11 cellular contexts compared by ENCODE assay signal in genomic region chr6:27296106-27296783, GRCh38. TPM values are rescaled to one million over a fixed set of nuclear protein-coding genes. Genes with fewer than 3 reads are reported as not detected.
DNase-seq lines count a peak whose midpoint lies in the region; ATAC-seq and TF ChIP-seq lines count a peak whose summit lies in the region.
"Had no signal": no experiment of that assay in that cellular context is flagged by ENCODE, and none has a peak within 500 bp of the region (broad histone marks: within the 10 kb centered on the region; RNA-seq: fewer than 3 reads in every experiment).

No MANE protein-coding gene starts in this region.

- H3K27me3 ChIP-seq in cardiac muscle cell (peaks cover 77% of the 10 kb centered on the region), heart left ventricle (peaks cover 33 to 100% (median 90%) of the 10 kb centered on the region in 9 donors)

- H3K9me3 ChIP-seq in cardiac muscle cell (ENCODE audit: low read depth) (no peaks in the 10 kb centered on the region), heart left ventricle (peaks cover 0 to 24% (median 0%) of the 10 kb centered on the region in 12 donors)
- H3K9me3 ChIP-seq: lower lobe of right lung had no signal

- DNase-seq in cardiac muscle cell (ENCODE audit: low read depth in 1 of 2, low spot score in 1 of 2) (peak; percentile 65 to 73), heart left ventricle (no peak), glomerular visceral epithelial cell (ENCODE audit: extremely low spot score) (peak; percentile 72)
- DNase-seq: DMS153, lower lobe of right lung, NCI-H2029 had no signal

- H3K4me3 ChIP-seq in cardiac muscle cell (peak overlapping the region; percentile 51), heart left ventricle (no peak overlapping the region)
- H3K4me3 ChIP-seq: lower lobe of right lung had no signal

- ATAC-seq in heart left ventricle (no peak), SK-N-SH treated with all-trans-retinoic acid at 6 μM for 48 hours (peak; percentile 63), HG03354 (IDR thresholded peaks at IDR 0.05; ENCODE audit: poor library complexity, severe bottlenecking, unreplicated experiment) (no peak), HG03469 (IDR thresholded peaks at IDR 0.05; ENCODE audit: unreplicated experiment) (no peak), HG03025 (IDR thresholded peaks at IDR 0.05; ENCODE audit: low FRiP score, unreplicated experiment) (no peak), HG02623 (IDR thresholded peaks at IDR 0.05; ENCODE audit: unreplicated experiment) (no peak)
- ATAC-seq: lower lobe of right lung had no signal

- no peak overlapping the region for H3K27ac ChIP-seq in cardiac muscle cell
- no peak overlapping the region for H3K27ac ChIP-seq in heart left ventricle
- H3K27ac ChIP-seq: lower lobe of right lung had no signal

- no peaks in the 10 kb centered on the region for H3K36me3 ChIP-seq in cardiac muscle cell
- H3K36me3 ChIP-seq in heart left ventricle: no peaks in the 10 kb centered on the region
- H3K36me3 ChIP-seq: lower lobe of right lung had no signal

- 2 to 3% (median 2%) methylated on average over 27 of the region's 27 CpGs for WGBS in heart left ventricle, 4 donors

- intact Hi-C loops in heart left ventricle (cut with DNase I): no loop called here

- H3K4me1 ChIP-seq in cardiac muscle cell (ENCODE audit: low read depth): peaks cover 3% of the 10 kb centered on the region
- H3K4me1 ChIP-seq in heart left ventricle: peaks cover 0 to 4% (median 0%) of the 10 kb centered on the region in 12 donors
- H3K4me1 ChIP-seq: lower lobe of right lung had no signal

- no peak for TF ChIP-seq POLR2A in heart left ventricle (IDR thresholded peaks at IDR 0.05)

- TF ChIP-seq CTCF in cardiac muscle cell (IDR thresholded peaks at IDR 0.05; ENCODE audit: low read depth, low read length) (no peak), heart left ventricle (IDR thresholded peaks at IDR 0.05) (no peak)

TF ChIP-seq in SK-N-SH treated with all-trans-retinoic acid at 6 μM for 48 hours, 23 proteins besides CTCF, POLR2A, EP300 and RAD21:
- TF ChIP-seq, protein P1, sequence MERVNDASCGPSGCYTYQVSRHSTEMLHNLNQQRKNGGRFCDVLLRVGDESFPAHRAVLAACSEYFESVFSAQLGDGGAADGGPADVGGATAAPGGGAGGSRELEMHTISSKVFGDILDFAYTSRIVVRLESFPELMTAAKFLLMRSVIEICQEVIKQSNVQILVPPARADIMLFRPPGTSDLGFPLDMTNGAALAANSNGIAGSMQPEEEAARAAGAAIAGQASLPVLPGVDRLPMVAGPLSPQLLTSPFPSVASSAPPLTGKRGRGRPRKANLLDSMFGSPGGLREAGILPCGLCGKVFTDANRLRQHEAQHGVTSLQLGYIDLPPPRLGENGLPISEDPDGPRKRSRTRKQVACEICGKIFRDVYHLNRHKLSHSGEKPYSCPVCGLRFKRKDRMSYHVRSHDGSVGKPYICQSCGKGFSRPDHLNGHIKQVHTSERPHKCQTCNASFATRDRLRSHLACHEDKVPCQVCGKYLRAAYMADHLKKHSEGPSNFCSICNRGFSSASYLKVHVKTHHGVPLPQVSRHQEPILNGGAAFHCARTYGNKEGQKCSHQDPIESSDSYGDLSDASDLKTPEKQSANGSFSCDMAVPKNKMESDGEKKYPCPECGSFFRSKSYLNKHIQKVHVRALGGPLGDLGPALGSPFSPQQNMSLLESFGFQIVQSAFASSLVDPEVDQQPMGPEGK (CRISPR knock-in tag; IDR thresholded peaks at IDR 0.05; ENCODE audit: borderline replicate concordance): no peak
- TF ChIP-seq OSR1 (CRISPR knock-in tag; IDR thresholded peaks at IDR 0.05): no peak
- no peak for TF ChIP-seq ZNF565 (CRISPR knock-in tag; conservative IDR thresholded peaks at IDR 0.05; ENCODE audit: low read depth)
- TF ChIP-seq ZNF70 (CRISPR knock-in tag; IDR thresholded peaks at IDR 0.05): no peak
- TF ChIP-seq ZNF8 (CRISPR knock-in tag; IDR thresholded peaks at IDR 0.05): no peak
- TF ChIP-seq ZFP30 (CRISPR knock-in tag; IDR thresholded peaks at IDR 0.05): no peak
- no peak for TF ChIP-seq ZFP3 (CRISPR knock-in tag; IDR thresholded peaks at IDR 0.05)
- TF ChIP-seq BACH2 (CRISPR knock-in tag; IDR thresholded peaks at IDR 0.05; ENCODE audit: borderline replicate concordance): no peak
- no peak for TF ChIP-seq ESRRG (CRISPR knock-in tag; IDR thresholded peaks at IDR 0.05)
- TF ChIP-seq GLIS3 (CRISPR knock-in tag; IDR thresholded peaks at IDR 0.05): no peak
- TF ChIP-seq TOX (CRISPR knock-in tag; IDR thresholded peaks at IDR 0.05; ENCODE audit: borderline replicate concordance): no peak
- TF ChIP-seq, protein P2, sequence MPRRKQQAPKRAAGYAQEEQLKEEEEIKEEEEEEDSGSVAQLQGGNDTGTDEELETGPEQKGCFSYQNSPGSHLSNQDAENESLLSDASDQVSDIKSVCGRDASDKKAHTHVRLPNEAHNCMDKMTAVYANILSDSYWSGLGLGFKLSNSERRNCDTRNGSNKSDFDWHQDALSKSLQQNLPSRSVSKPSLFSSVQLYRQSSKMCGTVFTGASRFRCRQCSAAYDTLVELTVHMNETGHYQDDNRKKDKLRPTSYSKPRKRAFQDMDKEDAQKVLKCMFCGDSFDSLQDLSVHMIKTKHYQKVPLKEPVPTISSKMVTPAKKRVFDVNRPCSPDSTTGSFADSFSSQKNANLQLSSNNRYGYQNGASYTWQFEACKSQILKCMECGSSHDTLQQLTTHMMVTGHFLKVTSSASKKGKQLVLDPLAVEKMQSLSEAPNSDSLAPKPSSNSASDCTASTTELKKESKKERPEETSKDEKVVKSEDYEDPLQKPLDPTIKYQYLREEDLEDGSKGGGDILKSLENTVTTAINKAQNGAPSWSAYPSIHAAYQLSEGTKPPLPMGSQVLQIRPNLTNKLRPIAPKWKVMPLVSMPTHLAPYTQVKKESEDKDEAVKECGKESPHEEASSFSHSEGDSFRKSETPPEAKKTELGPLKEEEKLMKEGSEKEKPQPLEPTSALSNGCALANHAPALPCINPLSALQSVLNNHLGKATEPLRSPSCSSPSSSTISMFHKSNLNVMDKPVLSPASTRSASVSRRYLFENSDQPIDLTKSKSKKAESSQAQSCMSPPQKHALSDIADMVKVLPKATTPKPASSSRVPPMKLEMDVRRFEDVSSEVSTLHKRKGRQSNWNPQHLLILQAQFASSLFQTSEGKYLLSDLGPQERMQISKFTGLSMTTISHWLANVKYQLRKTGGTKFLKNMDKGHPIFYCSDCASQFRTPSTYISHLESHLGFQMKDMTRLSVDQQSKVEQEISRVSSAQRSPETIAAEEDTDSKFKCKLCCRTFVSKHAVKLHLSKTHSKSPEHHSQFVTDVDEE (CRISPR knock-in tag; IDR thresholded peaks at IDR 0.05): no peak
- no peak for TF ChIP-seq CREB5 (CRISPR knock-in tag; IDR thresholded peaks at IDR 0.05; ENCODE audit: low read depth)
- TF ChIP-seq RARB (CRISPR knock-in tag; IDR thresholded peaks at IDR 0.05): no peak
- TF ChIP-seq, protein P3, sequence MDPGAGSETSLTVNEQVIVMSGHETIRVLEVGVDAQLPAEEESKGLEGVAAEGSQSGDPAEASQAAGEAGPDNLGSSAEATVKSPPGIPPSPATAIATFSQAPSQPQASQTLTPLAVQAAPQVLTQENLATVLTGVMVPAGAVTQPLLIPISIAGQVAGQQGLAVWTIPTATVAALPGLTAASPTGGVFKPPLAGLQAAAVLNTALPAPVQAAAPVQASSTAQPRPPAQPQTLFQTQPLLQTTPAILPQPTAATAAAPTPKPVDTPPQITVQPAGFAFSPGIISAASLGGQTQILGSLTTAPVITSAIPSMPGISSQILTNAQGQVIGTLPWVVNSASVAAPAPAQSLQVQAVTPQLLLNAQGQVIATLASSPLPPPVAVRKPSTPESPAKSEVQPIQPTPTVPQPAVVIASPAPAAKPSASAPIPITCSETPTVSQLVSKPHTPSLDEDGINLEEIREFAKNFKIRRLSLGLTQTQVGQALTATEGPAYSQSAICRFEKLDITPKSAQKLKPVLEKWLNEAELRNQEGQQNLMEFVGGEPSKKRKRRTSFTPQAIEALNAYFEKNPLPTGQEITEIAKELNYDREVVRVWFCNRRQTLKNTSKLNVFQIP (CRISPR knock-in tag; IDR thresholded peaks at IDR 0.05; ENCODE audit: borderline replicate concordance, low read depth): no peak
TF ChIP-seq in SK-N-SH treated with all-trans-retinoic acid at 6 μM for 48 hours: peak in this region for 0.

RNA-seq across cellular contexts. Expression of gene POM121L2, which starts 15.8 kb away (rescaled TPM):
- 0.18 TPM in 1 of 2 replicates, not detected in the other for total RNA-seq in cardiac muscle cell
- 0.60 TPM in 1 of 2 replicates, not detected in the other for polyA plus RNA-seq in cardiac muscle cell
- not detected for total RNA-seq in heart left ventricle
- not detected for polyA plus RNA-seq in heart left ventricle
- total RNA-seq: lower lobe of right lung had no signal

RNA-seq across cellular contexts. Expression of gene PRSS16, which starts 48.7 kb away (rescaled TPM):
- total RNA-seq in cardiac muscle cell (4.4 and 9.9 TPM in 2 replicates), heart left ventricle (1 to 10 TPM in 1 of 9 donors, under 1 TPM in 1, not detected in 7; 0.11 to 1.5 TPM)
- polyA plus RNA-seq in cardiac muscle cell (2.7 and 5.2 TPM in 2 replicates), heart left ventricle (not detected)

Comparison
In these comparisons a context has a peak if more than half of its experiments do, and no peak if none do; other contexts are left out.
1. DNase-seq: peak in cardiac muscle cell (2 of 2) and glomerular visceral epithelial cell (single experiment); none in heart left ventricle (0 of 5).